In the genomic region with DNA sequence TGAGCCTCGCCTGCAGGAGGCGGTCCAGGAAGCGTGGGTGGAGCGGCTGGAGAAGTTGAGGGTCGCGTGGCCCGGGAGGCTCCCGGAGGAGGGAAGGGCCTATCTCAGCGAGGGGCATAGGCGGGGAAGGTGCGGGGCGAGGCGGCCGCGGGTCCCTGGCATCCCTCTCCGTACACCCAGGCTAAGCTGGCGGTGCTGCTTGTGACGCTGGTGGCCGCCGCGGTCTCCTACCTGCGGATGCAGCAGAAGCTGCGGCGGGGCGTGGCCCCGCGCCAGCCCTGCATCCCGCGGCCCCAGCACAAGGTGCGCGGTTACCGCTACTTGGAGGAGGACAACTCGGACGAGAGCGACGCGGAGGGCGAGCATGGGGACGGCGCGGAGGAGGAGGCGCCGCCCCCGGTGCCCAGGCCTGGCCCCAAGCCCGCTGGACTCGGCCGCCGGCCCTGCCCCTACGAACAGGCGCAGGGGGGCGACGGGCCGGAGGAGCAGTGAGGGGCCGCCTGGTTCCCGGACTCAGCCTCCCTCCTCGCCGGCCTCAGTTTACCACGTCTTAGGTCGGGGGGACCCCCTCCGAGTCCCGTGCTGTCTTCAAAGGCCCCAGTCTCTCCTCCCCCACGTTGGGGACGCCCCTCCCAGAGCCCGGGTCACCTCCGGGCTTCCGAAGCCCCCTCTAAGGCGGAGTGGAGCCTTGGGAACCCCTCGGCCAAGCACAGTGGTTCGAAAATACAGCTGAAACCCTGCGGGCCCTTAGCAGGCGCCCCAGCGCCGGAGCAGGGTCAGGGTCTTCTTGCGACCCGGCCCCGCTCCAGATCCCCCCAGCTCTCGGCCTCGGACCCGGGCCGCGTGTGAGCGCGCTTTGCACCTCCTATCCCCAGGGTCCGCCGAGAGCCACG, we compare ENCODE assay signal across 11 cellular contexts. TPM values are rescaled to one million over a fixed set of nuclear protein-coding genes. Genes with fewer than 3 reads are reported as not detected.
DNase-seq lines count a peak whose midpoint lies in the region; ATAC-seq, FAIRE-seq and TF ChIP-seq lines count a peak whose summit lies in the region.
"Not testable (repeated sequence)": the region's sequence is repeated elsewhere in the genome, so short reads cannot be mapped to it uniquely, and the experiment has no call there.
"Had no signal": no experiment of that assay in that cellular context is flagged by ENCODE, and none has a peak within 500 bp of the region (broad histone marks: within the 10 kb centered on the region; RNA-seq: fewer than 3 reads in every experiment).

No MANE protein-coding gene starts in this region.

- H3K4me3 ChIP-seq in H7 (ENCODE audit: insufficient read depth, low read depth, low read length): peak overlapping the region; percentile 47
- peak overlapping the region; percentile 32 to 61 (median 42); a peak in 7 of 8 replicates for H3K4me3 ChIP-seq in H1 (ENCODE audit: extremely low read depth in 1 of 4, insufficient read depth in 2 of 4, low read depth in 3 of 4, low read length in 4 of 4)
- peak overlapping the region; percentile 48 for H3K4me3 ChIP-seq in iPS-15b (ENCODE audit: low read depth, low read length)
- H3K4me3 ChIP-seq in mesendoderm (ENCODE audit: low read length): not testable (repeated sequence)
- peak overlapping the region; percentile 31 for H3K4me3 ChIP-seq in parathyroid adenoma (ENCODE audit: low read depth, low read length)
- H3K4me3 ChIP-seq in suprapubic skin: peak overlapping the region; percentile 22

- not testable (repeated sequence) for TF ChIP-seq CTCF in WTC11 (IDR thresholded peaks at IDR 0.05); H1 (IDR thresholded peaks at IDR 0.05; ENCODE audit: control extremely low read depth in 1 of 3, insufficient read depth in 1 of 3, low read depth in 1 of 3, low read length in 3 of 3); parathyroid adenoma (IDR thresholded peaks at IDR 0.05); suprapubic skin (IDR thresholded peaks at IDR 0.05)

- H2BK15ac ChIP-seq in H1 (ENCODE audit: low read length); mesendoderm (replicated peaks; ENCODE audit: low read depth): not testable (repeated sequence)

- ATAC-seq in WTC11: not testable (repeated sequence)

- H3K4me1 Mint-ChIP-seq in WTC11: not testable (repeated sequence)

- H4K5ac ChIP-seq in H1 (ENCODE audit: insufficient read length, low read depth, low read length); mesendoderm (ENCODE audit: low read length): not testable (repeated sequence)

- H3K79me1 ChIP-seq in H1 (ENCODE audit: low read depth, low read length); mesendoderm (ENCODE audit: low read length): not testable (repeated sequence)

- H3K4ac ChIP-seq in H1 (replicated peaks; ENCODE audit: insufficient read length, low read depth, low read length); mesendoderm (ENCODE audit: low read depth, low read length): not testable (repeated sequence)

- 10% methylated on average over 31 of the region's 86 CpGs; no CpG with 5 or more reads in 1 of the 2 experiments for WGBS in H1 (ENCODE audit: extremely low coverage in 1 of 2, insufficient coverage in 1 of 2, insufficient read length in 1 of 2, insufficient replicate concordance in 2 of 2, low coverage in 1 of 2, low lambda C conversion rate in 2 of 2, missing lambda C conversion rate in 1 of 2), 2 experiments
- no CpG with 5 or more reads among the region's 86 CpGs for WGBS in mesendoderm (ENCODE audit: extremely low coverage, insufficient coverage, low lambda C conversion rate)
- 8% methylated on average over 24 of the region's 86 CpGs for WGBS in suprapubic skin

- H4K8ac ChIP-seq in H1 (ENCODE audit: extremely low read depth, insufficient read depth, low read length); mesendoderm (ENCODE audit: low read depth, low read length): not testable (repeated sequence)

- not testable (repeated sequence) for H2BK20ac ChIP-seq in H1 (ENCODE audit: low read length)

- not testable (repeated sequence) for H3K27ac Mint-ChIP-seq in WTC11

- not testable (repeated sequence) for H4K20me1 ChIP-seq in H1 (replicated peaks in 1 of 2; ENCODE audit: control insufficient read depth in 1 of 2, insufficient read depth in 2 of 2, low read length in 2 of 2)

- not testable (repeated sequence) for H3K18ac ChIP-seq in H1 (ENCODE audit: extremely low read depth, low read length); mesendoderm (ENCODE audit: low read length)

- peak overlapping the region; percentile 62 to 73 for H3K4me2 ChIP-seq in H1 (ENCODE audit: insufficient read depth in 1 of 2, low read depth in 2 of 2, low read length in 2 of 2)
- H3K4me2 ChIP-seq in mesendoderm (ENCODE audit: low read length): peak overlapping the region; percentile 36
- peak overlapping the region; percentile 72 for H3K4me2 ChIP-seq in parathyroid adenoma (ENCODE audit: low read length)

- FAIRE-seq in H1 (lab: Jason Lieb, UNC): not testable (repeated sequence)

- DNase-seq in H7 (peak; percentile 63), H1 (ENCODE audit: low read depth in 1 of 2, low spot score in 2 of 2) (peak in 1 of 2 experiments; percentile 81)
- DNase-seq in WTC11 (ENCODE audit: low spot score); mesendoderm; suprapubic skin (ENCODE audit: low spot score in 2 of 2): not testable (repeated sequence)

- H3K79me2 ChIP-seq in H1 (ENCODE audit: control insufficient read depth in 1 of 2, insufficient read depth in 2 of 2, low read length in 2 of 2); mesendoderm (ENCODE audit: control insufficient read depth, insufficient read depth, low read length); parathyroid adenoma: not testable (repeated sequence)

- peak overlapping the region; percentile 73 for H3K4me3 Mint-ChIP-seq in WTC11

- not testable (repeated sequence) for H2AK5ac ChIP-seq in H1 (ENCODE audit: low read depth, low read length); mesendoderm (ENCODE audit: low read length)

- TF ChIP-seq POLR2A in H1 (IDR thresholded peaks at IDR 0.05; ENCODE audit: control extremely low read depth in 1 of 2, low read depth in 2 of 2, low read length in 2 of 2); suprapubic skin (IDR thresholded peaks at IDR 0.05): not testable (repeated sequence)

- not testable (repeated sequence) for H2AFZ ChIP-seq in H1 (ENCODE audit: low read length)
- peak overlapping the region; percentile 53 for H2AFZ ChIP-seq in parathyroid adenoma

- not testable (repeated sequence) for H3K9me3 ChIP-seq in H1 (ENCODE audit: insufficient read depth in 2 of 2, low read depth in 1 of 2, low read length in 1 of 2); iPS-15b (ENCODE audit: control insufficient read depth, insufficient read depth, low read length); parathyroid adenoma (ENCODE audit: control insufficient read depth, low read length); suprapubic skin

- H3K36me3 ChIP-seq in H7 (replicated peaks; ENCODE audit: control insufficient read depth, insufficient read depth, low read length); H1 (ENCODE audit: control insufficient read depth in 2 of 4, insufficient read depth in 4 of 4, low read length in 3 of 4); iPS-15b (ENCODE audit: control insufficient read depth, insufficient read depth, low read length); mesendoderm (ENCODE audit: control insufficient read depth, insufficient read depth, low read length); parathyroid adenoma (ENCODE audit: control insufficient read depth, insufficient read depth, low read length); suprapubic skin: not testable (repeated sequence)

- not testable (repeated sequence) for H3K23me2 ChIP-seq in H1 (ENCODE audit: low read depth, low read length)

- peaks cover 13% of the 10 kb centered on the region for H3K36me3 Mint-ChIP-seq in WTC11

- not testable (repeated sequence) for H3K4me1 ChIP-seq in H1 (replicated peaks in 1 of 4; ENCODE audit: control insufficient read depth in 3 of 4, insufficient read depth in 4 of 4, low read length in 3 of 4); iPS-15b (ENCODE audit: control insufficient read depth, insufficient read depth, low read length); mesendoderm (ENCODE audit: control insufficient read depth, low read depth, low read length); parathyroid adenoma; suprapubic skin

- not testable (repeated sequence) for H2BK12ac ChIP-seq in H1 (ENCODE audit: low read depth, low read length)

- not testable (repeated sequence) for H3K9me3 Mint-ChIP-seq in WTC11

- not testable (repeated sequence) for H2BK120ac ChIP-seq in H1 (replicated peaks; ENCODE audit: low read depth, low read length); mesendoderm (ENCODE audit: low read depth, low read length)

- not testable (repeated sequence) for H2BK5ac ChIP-seq in H1 (ENCODE audit: low read depth, low read length); mesendoderm (ENCODE audit: low read length)

- H3K27ac ChIP-seq in H1 (ENCODE audit: low read depth, low read length); mesendoderm (ENCODE audit: low read depth, low read length); parathyroid adenoma; suprapubic skin: not testable (repeated sequence)

- CTCF ChIA-PET in WTC11 (lab: Charles Lee) (interaction anchor here (0.7 to 1.1 kb wide), 2 partner anchors 206 to 534 kb away, joined by 3 to 6 read pairs; no protein-coding TSS in a partner anchor), H1 (lab: Charles Lee; ENCODE audit: partially characterized antibody) (interaction anchor here (1.1 kb wide), 1 partner anchor 24 kb away, joined by 3 read pairs; no protein-coding TSS in a partner anchor)

- peak overlapping the region in 1 of 4 experiments; percentile 43; a peak in 1 of 7 replicates for H3K9ac ChIP-seq in H1 (replicated peaks in 1 of 4; ENCODE audit: extremely low read depth in 1 of 4, low read depth in 3 of 4, low read length in 3 of 4)
- not testable (repeated sequence) for H3K9ac ChIP-seq in iPS-15b (ENCODE audit: low read depth, low read length); parathyroid adenoma
- peak overlapping the region; percentile 51 for H3K9ac ChIP-seq in mesendoderm (ENCODE audit: low read length)

- H3K14ac ChIP-seq in H1 (ENCODE audit: insufficient read length): not testable (repeated sequence)

- peaks cover 11% of the 10 kb centered on the region; the same call in 1 of the 2 replicates for H3K27me3 ChIP-seq in H7 (ENCODE audit: control insufficient read depth, insufficient read depth, low read length)
- not testable (repeated sequence) for H3K27me3 ChIP-seq in H1 (replicated peaks in 1 of 4; ENCODE audit: control insufficient read depth in 3 of 4, extremely low read depth in 1 of 4, insufficient read depth in 3 of 4, low read length in 3 of 4); iPS-15b (ENCODE audit: control insufficient read depth, insufficient read depth, low read length); mesendoderm (ENCODE audit: insufficient read depth, low read length, poor library complexity); parathyroid adenoma (ENCODE audit: control insufficient read depth, insufficient read depth, low read length)
- peaks cover 11% of the 10 kb centered on the region for H3K27me3 ChIP-seq in suprapubic skin

- H3K56ac ChIP-seq in H1 (replicated peaks; ENCODE audit: insufficient read length, low read depth, low read length): not testable (repeated sequence)
- peak overlapping the region; percentile 15 for H3K56ac ChIP-seq in mesendoderm (ENCODE audit: low read length)

- H3K23ac ChIP-seq in H1 (ENCODE audit: insufficient read length); mesendoderm (ENCODE audit: low read length): not testable (repeated sequence)

- TF ChIP-seq EP300 in H1 (IDR thresholded peaks at IDR 0.05; ENCODE audit: borderline replicate concordance in 1 of 2, low read depth in 2 of 2, low read length in 2 of 2); suprapubic skin (IDR thresholded peaks at IDR 0.05): not testable (repeated sequence)

- TF ChIP-seq RAD21 in H1 (IDR thresholded peaks at IDR 0.05 in 1 of 2, conservative IDR thresholded peaks at IDR 0.05 in 1 of 2; ENCODE audit: low read depth in 2 of 2, low read length in 2 of 2): not testable (repeated sequence)

- H3K27me3 Mint-ChIP-seq in WTC11 (ENCODE audit: low read depth): peaks cover 24% of the 10 kb centered on the region

- H4K91ac ChIP-seq in H1 (replicated peaks; ENCODE audit: insufficient read length, low read length): not testable (repeated sequence)

- POLR2A ChIA-PET in WTC11 (lab: Charles Lee); H1 (lab: Charles Lee; ENCODE audit: partially characterized antibody): not testable (repeated sequence)

RNA-seq across cellular contexts. Expression of gene DEFB131A, which starts 53.6 kb away (rescaled TPM):
- not detected in 2 replicates for total RNA-seq in H7 (2014; rRNA removed; shearing (Covaris generic))
- total RNA-seq in WTC11 (2021) (not detected in 3 replicates), suprapubic skin (not detected)
- not detected in 2 replicates for total RNA-seq in H1 (2021; fragmentation: NEBNext Ultra II Directional; extraction: Animal tissue kit (Norgen Biotek cat#: 25700))
- polyA plus RNA-seq in H1 (2011; rRNA removed): not detected in 2 replicates
- not detected for polyA plus RNA-seq in H1 (2011; cell fraction: cytosol; rRNA removed)
- polyA plus RNA-seq in H1 (2011; cell fraction: nucleus; rRNA removed): not detected
- not detected in 4 replicates for polyA plus RNA-seq in H1 (2012, experiment 1 of 2)
- not detected for polyA plus RNA-seq in H1 (2012, experiment 2 of 2)
- not detected for polyA plus RNA-seq in H1 (2013, experiment 1 of 2)
- not detected for polyA plus RNA-seq in H1 (2013, experiment 2 of 2)
- polyA minus RNA-seq in H1 (2011; rRNA and poly(A)+ RNA removed): not detected in 2 replicates
- polyA minus RNA-seq in H1 (2011; cell fraction: cytosol; rRNA and poly(A)+ RNA removed): not detected
- polyA minus RNA-seq in H1 (2011; cell fraction: nucleus; rRNA and poly(A)+ RNA removed): not detected
- polyA plus RNA-seq in mesendoderm (2013, experiment 1 of 2): not detected
- not detected for polyA plus RNA-seq in mesendoderm (2013, experiment 2 of 2)
- total RNA-seq: A673; CD4-positive, alpha-beta memory T cell; GM23248; HepG2 had no signal
- polyA plus RNA-seq: CD4-positive, alpha-beta memory T cell; GM23248; HepG2 had no signal
